ENCODE assay signal across 1 cellular context in the genomic region with DNA sequence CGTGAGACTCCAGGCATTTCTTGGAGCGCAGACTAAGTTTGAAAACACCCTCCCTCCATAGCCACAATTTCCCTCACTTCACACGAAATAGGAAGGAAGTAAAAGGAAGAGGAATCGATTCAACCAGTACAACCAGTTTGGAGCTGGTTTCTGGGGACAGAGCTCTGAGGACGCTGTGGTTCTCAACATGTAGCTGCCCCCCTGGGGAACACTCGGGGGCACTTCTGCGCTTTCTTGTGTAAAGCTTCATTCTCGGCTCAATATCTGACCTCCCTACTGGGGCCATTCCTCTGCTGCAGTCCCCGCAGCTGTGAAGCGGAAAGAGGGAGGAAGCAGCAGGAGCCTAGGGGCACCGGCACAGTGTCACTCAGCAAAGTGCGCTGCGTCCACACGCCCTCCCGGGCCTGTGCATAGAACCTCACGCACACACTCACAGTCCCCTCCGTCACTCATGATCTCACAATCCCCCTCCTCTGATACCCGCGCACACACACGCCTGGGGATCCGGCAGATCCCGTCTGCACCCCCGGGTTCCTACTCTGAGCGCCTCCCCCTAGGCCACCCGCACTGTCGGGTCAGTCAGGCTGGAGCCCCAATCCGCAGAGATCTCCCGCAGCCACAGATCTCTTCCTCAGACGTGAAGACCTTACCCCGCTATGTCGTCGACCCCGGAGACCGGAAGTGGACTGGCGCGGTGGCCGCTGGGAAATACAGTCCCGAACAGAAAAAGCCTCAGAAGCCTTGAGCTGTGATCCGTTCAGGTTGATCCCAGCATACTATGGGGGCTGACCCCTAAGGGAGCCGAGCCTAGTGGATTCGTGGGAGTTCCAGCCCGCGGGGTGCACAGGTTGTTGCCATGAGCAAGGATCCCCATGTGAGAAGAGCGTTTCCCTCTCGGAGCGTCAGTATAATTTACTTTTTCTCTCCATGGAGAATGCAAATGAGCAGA.
A peak's percentile ranks its signal among the peaks of the same experiment; 100 is the strongest.
TF ChIP-seq lines count a peak whose summit lies in the region.

A gene (minus strand): TSS at position 688 of the 949 bp plus-strand sequence. CDS start 6,190 bp downstream, outside the sequence.

TF ChIP-seq in HepG2, 621 proteins besides CTCF, POLR2A, EP300 and RAD21 (continued from another document and continues in another):
- TF ChIP-seq, protein P1, sequence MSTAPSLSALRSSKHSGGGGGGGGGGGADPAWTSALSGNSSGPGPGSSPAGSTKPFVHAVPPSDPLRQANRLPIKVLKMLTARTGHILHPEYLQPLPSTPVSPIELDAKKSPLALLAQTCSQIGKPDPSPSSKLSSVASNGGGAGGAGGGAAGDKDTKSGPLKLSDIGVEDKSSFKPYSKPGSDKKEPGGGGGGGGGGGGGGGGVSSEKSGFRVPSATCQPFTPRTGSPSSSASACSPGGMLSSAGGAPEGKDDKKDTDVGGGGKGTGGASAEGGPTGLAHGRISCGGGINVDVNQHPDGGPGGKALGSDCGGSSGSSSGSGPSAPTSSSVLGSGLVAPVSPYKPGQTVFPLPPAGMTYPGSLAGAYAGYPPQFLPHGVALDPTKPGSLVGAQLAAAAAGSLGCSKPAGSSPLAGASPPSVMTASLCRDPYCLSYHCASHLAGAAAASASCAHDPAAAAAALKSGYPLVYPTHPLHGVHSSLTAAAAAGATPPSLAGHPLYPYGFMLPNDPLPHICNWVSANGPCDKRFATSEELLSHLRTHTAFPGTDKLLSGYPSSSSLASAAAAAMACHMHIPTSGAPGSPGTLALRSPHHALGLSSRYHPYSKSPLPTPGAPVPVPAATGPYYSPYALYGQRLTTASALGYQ (CRISPR knock-in tag; IDR thresholded peaks at IDR 0.05) = 0 out of 2 replicates have a peak, but pooled peaks have one; percentile 46
- TF ChIP-seq, protein P2, sequence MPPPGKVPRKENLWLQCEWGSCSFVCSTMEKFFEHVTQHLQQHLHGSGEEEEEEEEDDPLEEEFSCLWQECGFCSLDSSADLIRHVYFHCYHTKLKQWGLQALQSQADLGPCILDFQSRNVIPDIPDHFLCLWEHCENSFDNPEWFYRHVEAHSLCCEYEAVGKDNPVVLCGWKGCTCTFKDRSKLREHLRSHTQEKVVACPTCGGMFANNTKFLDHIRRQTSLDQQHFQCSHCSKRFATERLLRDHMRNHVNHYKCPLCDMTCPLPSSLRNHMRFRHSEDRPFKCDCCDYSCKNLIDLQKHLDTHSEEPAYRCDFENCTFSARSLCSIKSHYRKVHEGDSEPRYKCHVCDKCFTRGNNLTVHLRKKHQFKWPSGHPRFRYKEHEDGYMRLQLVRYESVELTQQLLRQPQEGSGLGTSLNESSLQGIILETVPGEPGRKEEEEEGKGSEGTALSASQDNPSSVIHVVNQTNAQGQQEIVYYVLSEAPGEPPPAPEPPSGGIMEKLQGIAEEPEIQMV (CRISPR knock-in tag; IDR thresholded peaks at IDR 0.05; ENCODE audit: low read depth) = no peak
- no peak for TF ChIP-seq ZFP82 (CRISPR knock-in tag; IDR thresholded peaks at IDR 0.05; ENCODE audit: borderline replicate concordance)
- TF ChIP-seq ZNF350 (CRISPR knock-in tag; IDR thresholded peaks at IDR 0.05; ENCODE audit: borderline replicate concordance, low read depth) = peak; percentile 79; the same call in 1 of the 2 replicates
- TF ChIP-seq ZFP41 (CRISPR knock-in tag; IDR thresholded peaks at IDR 0.05; ENCODE audit: borderline replicate concordance) = no peak
- no peak for TF ChIP-seq HDAC6 (IDR thresholded peaks at IDR 0.05; ENCODE audit: low read depth, low read length)
- TF ChIP-seq, protein P3, sequence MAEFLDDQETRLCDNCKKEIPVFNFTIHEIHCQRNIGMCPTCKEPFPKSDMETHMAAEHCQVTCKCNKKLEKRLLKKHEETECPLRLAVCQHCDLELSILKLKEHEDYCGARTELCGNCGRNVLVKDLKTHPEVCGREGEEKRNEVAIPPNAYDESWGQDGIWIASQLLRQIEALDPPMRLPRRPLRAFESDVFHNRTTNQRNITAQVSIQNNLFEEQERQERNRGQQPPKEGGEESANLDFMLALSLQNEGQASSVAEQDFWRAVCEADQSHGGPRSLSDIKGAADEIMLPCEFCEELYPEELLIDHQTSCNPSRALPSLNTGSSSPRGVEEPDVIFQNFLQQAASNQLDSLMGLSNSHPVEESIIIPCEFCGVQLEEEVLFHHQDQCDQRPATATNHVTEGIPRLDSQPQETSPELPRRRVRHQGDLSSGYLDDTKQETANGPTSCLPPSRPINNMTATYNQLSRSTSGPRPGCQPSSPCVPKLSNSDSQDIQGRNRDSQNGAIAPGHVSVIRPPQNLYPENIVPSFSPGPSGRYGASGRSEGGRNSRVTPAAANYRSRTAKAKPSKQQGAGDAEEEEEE (CRISPR knock-in tag; IDR thresholded peaks at IDR 0.05; ENCODE audit: borderline replicate concordance) = no peak
- TF ChIP-seq, protein P4, sequence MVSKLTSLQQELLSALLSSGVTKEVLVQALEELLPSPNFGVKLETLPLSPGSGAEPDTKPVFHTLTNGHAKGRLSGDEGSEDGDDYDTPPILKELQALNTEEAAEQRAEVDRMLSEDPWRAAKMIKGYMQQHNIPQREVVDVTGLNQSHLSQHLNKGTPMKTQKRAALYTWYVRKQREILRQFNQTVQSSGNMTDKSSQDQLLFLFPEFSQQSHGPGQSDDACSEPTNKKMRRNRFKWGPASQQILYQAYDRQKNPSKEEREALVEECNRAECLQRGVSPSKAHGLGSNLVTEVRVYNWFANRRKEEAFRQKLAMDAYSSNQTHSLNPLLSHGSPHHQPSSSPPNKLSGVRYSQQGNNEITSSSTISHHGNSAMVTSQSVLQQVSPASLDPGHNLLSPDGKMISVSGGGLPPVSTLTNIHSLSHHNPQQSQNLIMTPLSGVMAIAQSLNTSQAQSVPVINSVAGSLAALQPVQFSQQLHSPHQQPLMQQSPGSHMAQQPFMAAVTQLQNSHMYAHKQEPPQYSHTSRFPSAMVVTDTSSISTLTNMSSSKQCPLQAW (CRISPR knock-in tag; IDR thresholded peaks at IDR 0.05) = no peak
- TF ChIP-seq, protein P5, sequence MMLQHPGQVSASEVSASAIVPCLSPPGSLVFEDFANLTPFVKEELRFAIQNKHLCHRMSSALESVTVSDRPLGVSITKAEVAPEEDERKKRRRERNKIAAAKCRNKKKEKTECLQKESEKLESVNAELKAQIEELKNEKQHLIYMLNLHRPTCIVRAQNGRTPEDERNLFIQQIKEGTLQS (CRISPR knock-in tag; IDR thresholded peaks at IDR 0.05) = no peak
- TF ChIP-seq, protein P6, sequence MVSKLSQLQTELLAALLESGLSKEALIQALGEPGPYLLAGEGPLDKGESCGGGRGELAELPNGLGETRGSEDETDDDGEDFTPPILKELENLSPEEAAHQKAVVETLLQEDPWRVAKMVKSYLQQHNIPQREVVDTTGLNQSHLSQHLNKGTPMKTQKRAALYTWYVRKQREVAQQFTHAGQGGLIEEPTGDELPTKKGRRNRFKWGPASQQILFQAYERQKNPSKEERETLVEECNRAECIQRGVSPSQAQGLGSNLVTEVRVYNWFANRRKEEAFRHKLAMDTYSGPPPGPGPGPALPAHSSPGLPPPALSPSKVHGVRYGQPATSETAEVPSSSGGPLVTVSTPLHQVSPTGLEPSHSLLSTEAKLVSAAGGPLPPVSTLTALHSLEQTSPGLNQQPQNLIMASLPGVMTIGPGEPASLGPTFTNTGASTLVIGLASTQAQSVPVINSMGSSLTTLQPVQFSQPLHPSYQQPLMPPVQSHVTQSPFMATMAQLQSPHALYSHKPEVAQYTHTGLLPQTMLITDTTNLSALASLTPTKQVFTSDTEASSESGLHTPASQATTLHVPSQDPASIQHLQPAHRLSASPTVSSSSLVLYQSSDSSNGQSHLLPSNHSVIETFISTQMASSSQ (IDR thresholded peaks at IDR 0.05; ENCODE audit: low read depth) = no peak
- TF ChIP-seq, protein P6 (CRISPR knock-in tag; IDR thresholded peaks at IDR 0.05; ENCODE audit: borderline replicate concordance) = no peak
- TF ChIP-seq, protein P7, sequence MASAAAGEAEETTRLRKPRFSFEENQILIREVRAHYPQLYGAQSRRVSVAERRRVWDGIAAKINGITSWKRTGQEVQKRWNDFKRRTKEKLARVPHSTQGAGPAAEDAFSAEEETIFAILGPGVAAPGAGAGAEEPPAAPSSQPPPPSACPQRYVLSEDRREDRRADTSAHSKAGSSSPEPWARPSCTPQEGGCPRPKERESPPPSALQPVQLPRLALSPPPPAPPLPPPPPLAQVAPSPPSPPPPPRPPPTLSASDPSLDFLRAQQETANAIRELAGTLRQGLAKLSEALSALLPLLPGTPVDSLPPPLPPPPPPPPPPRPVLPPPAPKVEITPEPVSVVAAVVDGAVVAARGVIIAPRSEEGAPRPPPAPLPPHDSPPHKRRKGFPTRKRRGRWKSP (CRISPR knock-in tag; IDR thresholded peaks at IDR 0.05) = peak; percentile 37; the same call in 1 of the 2 replicates
- no peak for TF ChIP-seq ZNF282 (IDR thresholded peaks at IDR 0.05; ENCODE audit: partially characterized antibody)
- no peak for TF ChIP-seq NKX3-1 (CRISPR knock-in tag; IDR thresholded peaks at IDR 0.05)
- 0 out of 2 replicates have a peak, but pooled peaks have one; percentile 36 for TF ChIP-seq ZNF451 (CRISPR knock-in tag; IDR thresholded peaks at IDR 0.05)
- no peak for TF ChIP-seq SRF (IDR thresholded peaks at IDR 0.05; ENCODE audit: low read depth, low read length)
- TF ChIP-seq ZEB1 (IDR thresholded peaks at IDR 0.05; ENCODE audit: insufficient replicate concordance, low read depth) = no peak
- TF ChIP-seq SOX5 (CRISPR knock-in tag; IDR thresholded peaks at IDR 0.05; ENCODE audit: borderline replicate concordance) = peak; percentile 40; the same call in 1 of the 2 replicates
- TF ChIP-seq, protein P8, sequence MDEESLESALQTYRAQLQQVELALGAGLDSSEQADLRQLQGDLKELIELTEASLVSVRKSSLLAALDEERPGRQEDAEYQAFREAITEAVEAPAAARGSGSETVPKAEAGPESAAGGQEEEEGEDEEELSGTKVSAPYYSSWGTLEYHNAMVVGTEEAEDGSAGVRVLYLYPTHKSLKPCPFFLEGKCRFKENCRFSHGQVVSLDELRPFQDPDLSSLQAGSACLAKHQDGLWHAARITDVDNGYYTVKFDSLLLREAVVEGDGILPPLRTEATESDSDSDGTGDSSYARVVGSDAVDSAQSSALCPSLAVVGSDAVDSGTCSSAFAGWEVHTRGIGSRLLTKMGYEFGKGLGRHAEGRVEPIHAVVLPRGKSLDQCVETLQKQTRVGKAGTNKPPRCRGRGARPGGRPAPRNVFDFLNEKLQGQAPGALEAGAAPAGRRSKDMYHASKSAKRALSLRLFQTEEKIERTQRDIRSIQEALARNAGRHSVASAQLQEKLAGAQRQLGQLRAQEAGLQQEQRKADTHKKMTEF (CRISPR knock-in tag; IDR thresholded peaks at IDR 0.05) = peak; percentile 82
- no peak; the same call in 1 of the 2 replicates for TF ChIP-seq ATRX (CRISPR knock-in tag; IDR thresholded peaks at IDR 0.05; ENCODE audit: borderline replicate concordance)
- TF ChIP-seq KLF9 (CRISPR knock-in tag; IDR thresholded peaks at IDR 0.05; ENCODE audit: low read depth) = no peak
- TF ChIP-seq TBL1XR1 (IDR thresholded peaks at IDR 0.05; ENCODE audit: borderline replicate concordance, low read length, partially characterized antibody) = peak; percentile 7
- no peak for TF ChIP-seq ZNF773 (CRISPR knock-in tag; IDR thresholded peaks at IDR 0.05; ENCODE audit: borderline replicate concordance)
- TF ChIP-seq, protein P9, sequence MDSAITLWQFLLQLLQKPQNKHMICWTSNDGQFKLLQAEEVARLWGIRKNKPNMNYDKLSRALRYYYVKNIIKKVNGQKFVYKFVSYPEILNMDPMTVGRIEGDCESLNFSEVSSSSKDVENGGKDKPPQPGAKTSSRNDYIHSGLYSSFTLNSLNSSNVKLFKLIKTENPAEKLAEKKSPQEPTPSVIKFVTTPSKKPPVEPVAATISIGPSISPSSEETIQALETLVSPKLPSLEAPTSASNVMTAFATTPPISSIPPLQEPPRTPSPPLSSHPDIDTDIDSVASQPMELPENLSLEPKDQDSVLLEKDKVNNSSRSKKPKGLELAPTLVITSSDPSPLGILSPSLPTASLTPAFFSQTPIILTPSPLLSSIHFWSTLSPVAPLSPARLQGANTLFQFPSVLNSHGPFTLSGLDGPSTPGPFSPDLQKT (CRISPR knock-in tag; IDR thresholded peaks at IDR 0.05; ENCODE audit: borderline replicate concordance) = no peak
- TF ChIP-seq, protein P10, sequence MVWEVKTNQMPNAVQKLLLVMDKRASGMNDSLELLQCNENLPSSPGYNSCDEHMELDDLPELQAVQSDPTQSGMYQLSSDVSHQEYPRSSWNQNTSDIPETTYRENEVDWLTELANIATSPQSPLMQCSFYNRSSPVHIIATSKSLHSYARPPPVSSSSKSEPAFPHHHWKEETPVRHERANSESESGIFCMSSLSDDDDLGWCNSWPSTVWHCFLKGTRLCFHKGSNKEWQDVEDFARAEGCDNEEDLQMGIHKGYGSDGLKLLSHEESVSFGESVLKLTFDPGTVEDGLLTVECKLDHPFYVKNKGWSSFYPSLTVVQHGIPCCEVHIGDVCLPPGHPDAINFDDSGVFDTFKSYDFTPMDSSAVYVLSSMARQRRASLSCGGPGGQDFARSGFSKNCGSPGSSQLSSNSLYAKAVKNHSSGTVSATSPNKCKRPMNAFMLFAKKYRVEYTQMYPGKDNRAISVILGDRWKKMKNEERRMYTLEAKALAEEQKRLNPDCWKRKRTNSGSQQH (CRISPR knock-in tag; IDR thresholded peaks at IDR 0.05; ENCODE audit: low read depth) = no peak; the same call in 1 of the 2 replicates
- TF ChIP-seq MAZ (IDR thresholded peaks at IDR 0.05; ENCODE audit: borderline replicate concordance, low read depth, low read length) = no peak
- TF ChIP-seq MAZ (CRISPR knock-in tag; IDR thresholded peaks at IDR 0.05; ENCODE audit: low read depth) = no peak
- TF ChIP-seq CENPT (CRISPR knock-in tag; IDR thresholded peaks at IDR 0.05; ENCODE audit: low read depth) = no peak
- TF ChIP-seq GATAD2A (CRISPR knock-in tag; IDR thresholded peaks at IDR 0.05) = peak; percentile 61; the same call in 1 of the 2 replicates
- no peak for TF ChIP-seq ISX (CRISPR knock-in tag; conservative IDR thresholded peaks at IDR 0.05)
- peak; percentile 50 for TF ChIP-seq ZNF331 (CRISPR knock-in tag; IDR thresholded peaks at IDR 0.05)
- TF ChIP-seq JARID2 (CRISPR knock-in tag; IDR thresholded peaks at IDR 0.05; ENCODE audit: insufficient replicate concordance) = no peak
- TF ChIP-seq NBN (conservative IDR thresholded peaks at IDR 0.05) = no peak
